ENCODE assay signal across 7 cellular contexts in the genomic region with DNA sequence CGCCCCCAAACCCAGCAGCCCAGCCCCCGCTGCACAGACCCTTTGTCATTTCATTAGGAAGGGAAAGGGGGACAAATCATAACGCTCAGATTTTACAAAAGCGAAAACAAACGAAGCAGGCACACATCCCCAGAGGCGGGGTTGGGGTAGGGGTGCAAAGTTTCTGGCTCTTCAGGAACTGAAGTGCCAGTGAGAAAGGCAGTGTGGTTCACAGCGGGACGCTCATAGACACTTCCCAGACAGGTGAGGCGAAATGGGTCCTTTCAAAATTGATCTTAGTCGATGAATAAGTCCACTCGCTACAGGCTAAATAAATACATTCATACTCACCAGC. TPM values are rescaled to one million over a fixed set of nuclear protein-coding genes. Genes with fewer than 3 reads are reported as not detected.
A peak's percentile ranks its signal among the peaks of the same experiment; 100 is the strongest.
DNase-seq lines count a peak whose midpoint lies in the region; FAIRE-seq and TF ChIP-seq lines count a peak whose summit lies in the region.

No MANE protein-coding gene starts in this region.

- H3K4me3 Mint-ChIP-seq in H9 (peak overlapping the region; percentile 85 to 94), osteocyte (ENCODE audit: unreplicated experiment) (peak overlapping the region; percentile 88)

- no peak overlapping the region for H3T11ph ChIP-seq in H9 (ENCODE audit: low read length)

- H2BK12ac ChIP-seq in H9 (ENCODE audit: insufficient read length, low read depth, low read length), result no peak overlapping the region

- H3K27me3 Mint-ChIP-seq in H9 (ENCODE audit: low read depth), result peaks cover 66% of the 10 kb centered on the region
- H3K27me3 Mint-ChIP-seq in osteocyte (ENCODE audit: unreplicated experiment), result peaks cover 36% of the 10 kb centered on the region

- DNase-seq in GM18507 (ENCODE audit: extremely low spot score, insufficient read length, low read depth) (no peak), H9 (no peak), NCI-H69 (lab: John Stamatoyannopoulos, UW) (peak; percentile 31), osteocyte (ENCODE audit: extremely low spot score, unreplicated experiment) (no peak), COR-L47 (lab: John Stamatoyannopoulos, UW) (no peak), SKM-1 treated with dmso at 0.1 percent for 144 hours (lab: John Stamatoyannopoulos, UW; ENCODE audit: unreplicated experiment) (no peak)
- no peak for DNase-seq in effector memory CD4-positive, alpha-beta T cell

- peak overlapping the region; percentile 88 for H3K4me2 ChIP-seq in H9 (ENCODE audit: insufficient read depth, insufficient read length, low read length)

- H3K4me3 ChIP-seq in effector memory CD4-positive, alpha-beta T cell (ENCODE audit: insufficient read depth, low read depth, low read length, poor library complexity, severe bottlenecking), result peak overlapping the region; percentile 53

- no peaks in the 10 kb centered on the region for H3K36me3 ChIP-seq in effector memory CD4-positive, alpha-beta T cell (ENCODE audit: control insufficient read depth, insufficient read depth, low read length)

- H2BK20ac ChIP-seq in H9 (ENCODE audit: low read depth, low read length, poor library complexity, severe bottlenecking), result no peak overlapping the region

- no peaks in the 10 kb centered on the region for H3K79me2 ChIP-seq in H9 (ENCODE audit: insufficient read depth, low read length)

- H2AK5ac ChIP-seq in H9 (ENCODE audit: insufficient read length, low read length), result no peak overlapping the region

- no peak overlapping the region for H2BK5ac ChIP-seq in H9 (ENCODE audit: insufficient read length, low read length)

- H3K27ac Mint-ChIP-seq in H9, result peak overlapping the region in 2 of 3 experiments; percentile 86 to 98; a peak in 3 of 7 replicates
- peak overlapping the region; percentile 23 for H3K27ac Mint-ChIP-seq in osteocyte (ENCODE audit: unreplicated experiment)

- peaks cover 19% of the 10 kb centered on the region for H3K23me2 ChIP-seq in H9 (ENCODE audit: insufficient read length, low read depth, low read length, poor library complexity, severe bottlenecking)

- H3K23ac ChIP-seq in H9 (ENCODE audit: insufficient read length, low read depth, low read length), result no peak overlapping the region

- H3K9ac ChIP-seq in H9 (ENCODE audit: extremely low read depth, insufficient read length, low read length), result peak overlapping the region; percentile 68

- H4K5ac ChIP-seq in H9 (ENCODE audit: insufficient read length, low read depth, low read length), result no peak overlapping the region

- FAIRE-seq in GM18507 (lab: Jason Lieb, UNC), result peak; percentile 5

- no peaks in the 10 kb centered on the region for H3K4me1 ChIP-seq in H9 (ENCODE audit: insufficient read depth, low read length)
- no peaks in the 10 kb centered on the region for H3K4me1 ChIP-seq in effector memory CD4-positive, alpha-beta T cell (ENCODE audit: control insufficient read depth, insufficient read depth, low read length, poor library complexity, severe bottlenecking)

- H3K18ac ChIP-seq in H9 (ENCODE audit: insufficient read length, low read depth, low read length), result peak overlapping the region; percentile 56

- H3K36me3 Mint-ChIP-seq in H9 (ENCODE audit: insufficient read depth in 1 of 3, low read depth in 3 of 3) (no peaks in the 10 kb centered on the region), osteocyte (ENCODE audit: unreplicated experiment) (no peaks in the 10 kb centered on the region)

- H4K91ac ChIP-seq in H9 (ENCODE audit: insufficient read length, low read depth, low read length), result no peak overlapping the region

- H4K20me1 ChIP-seq in H9 (ENCODE audit: control insufficient read depth, insufficient read depth, insufficient read length), result no peaks in the 10 kb centered on the region

- no peak overlapping the region for H3K56ac ChIP-seq in H9 (ENCODE audit: insufficient read length, low read depth, low read length)

- TF ChIP-seq CTCF in H9 (conservative IDR thresholded peaks at IDR 0.05), result no peak
- TF ChIP-seq CTCF in osteocyte (IDR thresholded peaks at IDR 0.05), result peak; percentile 7

- no peak overlapping the region for H4K8ac ChIP-seq in H9 (replicated peaks; ENCODE audit: insufficient read length, low read depth, low read length)

- no peak overlapping the region for H2BK120ac ChIP-seq in H9 (ENCODE audit: low read depth, low read length, poor library complexity, severe bottlenecking)

- no peaks in the 10 kb centered on the region for H3K9me3 ChIP-seq in H9 (ENCODE audit: control insufficient read depth, low read depth, low read length)
- H3K9me3 ChIP-seq in effector memory CD4-positive, alpha-beta T cell (ENCODE audit: control insufficient read depth, low read length), result no peaks in the 10 kb centered on the region

- H3K27me3 ChIP-seq in H9 (ENCODE audit: insufficient read depth, low read length), result peaks cover 3% of the 10 kb centered on the region; the same call in 1 of the 2 replicates
- H3K27me3 ChIP-seq in effector memory CD4-positive, alpha-beta T cell (replicated peaks; ENCODE audit: control insufficient read depth, insufficient read depth, low read length, poor library complexity, severe bottlenecking), result no peaks in the 10 kb centered on the region

- H2AFZ ChIP-seq in H9 (ENCODE audit: low read length), result no peak overlapping the region

- H3K14ac ChIP-seq in H9 (ENCODE audit: insufficient read depth, low read length), result peak overlapping the region; percentile 93

- no peak overlapping the region for H3K4ac ChIP-seq in H9 (ENCODE audit: low read depth, low read length)

- no peak overlapping the region for H2BK15ac ChIP-seq in H9 (ENCODE audit: low read depth, low read length)

- no peak overlapping the region for H3K27ac ChIP-seq in H9 (ENCODE audit: insufficient read length, low read depth, low read length)
- H3K27ac ChIP-seq in effector memory CD4-positive, alpha-beta T cell (ENCODE audit: insufficient read depth, low read length, poor library complexity, severe bottlenecking), result peak overlapping the region; percentile 79

- H3K9me3 Mint-ChIP-seq in H9, result no peaks in the 10 kb centered on the region
- H3K9me3 Mint-ChIP-seq in osteocyte (ENCODE audit: unreplicated experiment), result no peaks in the 10 kb centered on the region

- H3K79me1 ChIP-seq in H9 (ENCODE audit: insufficient read depth, low read depth, low read length, poor library complexity, severe bottlenecking), result no peaks in the 10 kb centered on the region

- no CpG with 5 or more reads among the region's 11 CpGs for WGBS in H9 (ENCODE audit: extremely low coverage, insufficient read length, low lambda C conversion rate)

- H3K4me1 Mint-ChIP-seq in H9 (peaks cover 11 to 17% of the 10 kb centered on the region in 2 experiments), osteocyte (ENCODE audit: unreplicated experiment) (peaks cover 16% of the 10 kb centered on the region)

RNA-seq across cellular contexts. Expression of a gene that starts 1.2 kb away (rescaled TPM):
- 2.4 and 2.6 TPM in 2 replicates for total RNA-seq in H9 (2021)
- total RNA-seq in osteocyte, result 7.3 and 7.7 TPM in 2 replicates
